Comparison of ENCODE assay signal across 12 cellular contexts in the genomic region with DNA sequence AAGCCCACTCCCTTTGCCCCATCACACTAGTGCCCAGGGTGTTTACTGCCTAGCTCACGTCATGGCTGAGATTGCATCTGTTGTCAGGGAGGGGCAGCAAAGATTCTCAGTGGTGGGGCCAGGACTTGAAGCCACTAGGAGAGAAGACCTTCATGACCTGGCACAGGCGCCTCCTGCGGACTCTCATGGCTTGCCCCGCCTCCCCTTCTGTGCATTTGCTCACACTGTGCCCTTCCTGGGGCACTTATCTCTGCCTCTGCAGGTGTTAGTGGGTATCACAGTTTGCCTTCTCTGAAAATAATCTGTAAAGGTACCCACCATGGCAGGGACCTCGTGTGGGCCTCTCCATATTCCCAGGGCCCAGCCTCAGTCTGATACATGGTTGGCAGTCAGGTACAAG. TPM values are rescaled to one million over a fixed set of nuclear protein-coding genes. Genes with fewer than 3 reads are reported as not detected.
DNase-seq lines count a peak whose midpoint lies in the region; ATAC-seq and TF ChIP-seq lines count a peak whose summit lies in the region.
"Had no signal": no experiment of that assay in that cellular context is flagged by ENCODE, and none has a peak within 500 bp of the region (broad histone marks: within the 10 kb centered on the region; RNA-seq: fewer than 3 reads in every experiment).

No MANE protein-coding gene starts in this region.

- peak; percentile 7 for TF ChIP-seq CTCF in retinal pigment epithelial cell (conservative IDR thresholded peaks at IDR 0.05; ENCODE audit: low read depth, low read length)

- no peak for ATAC-seq in left lobe of liver
- no peak for ATAC-seq in SK-N-SH treated with all-trans-retinoic acid at 6 μM for 48 hours
- ATAC-seq: effector memory CD8-positive, alpha-beta T cell had no signal

- peak; percentile 83 for DNase-seq in NCI-H82 (lab: John Stamatoyannopoulos, UW)
- no peak for DNase-seq in NCI-H82 treated with DMSO at 0.1 percent for 48 hours (lab: John Stamatoyannopoulos, UW; ENCODE audit: unreplicated experiment)
- peak; percentile 55 for DNase-seq in Jurkat, Clone E6-1 (ENCODE audit: low read depth, low spot score)
- DNase-seq in retinal pigment epithelial cell (ENCODE audit: low read depth) = no peak
- DNase-seq in left lobe of liver (ENCODE audit: low spot score) = no peak
- DNase-seq in activated CD4-positive, CD25-positive, alpha-beta regulatory T cell (lab: John Stamatoyannopoulos, UW) = no peak
- DNase-seq: effector memory CD8-positive, alpha-beta T cell; NCI-H226; Peyer's patch; stomach had no signal

- H3K4me3 ChIP-seq in Jurkat, Clone E6-1 (ENCODE audit: low read length) = no peak overlapping the region
- no peak overlapping the region for H3K4me3 ChIP-seq in retinal pigment epithelial cell (ENCODE audit: low read length)
- H3K4me3 ChIP-seq: Peyer's patch, stomach had no signal

- H3K27ac ChIP-seq in angular gyrus (ENCODE audit: low read depth, low read length) = peak overlapping the region; percentile 26
- H3K27ac ChIP-seq: Peyer's patch, stomach had no signal

TF ChIP-seq in SK-N-SH treated with all-trans-retinoic acid at 6 μM for 48 hours, 23 proteins besides CTCF, POLR2A, EP300 and RAD21:
- no peak for TF ChIP-seq ISL1 (CRISPR knock-in tag; IDR thresholded peaks at IDR 0.05)
- TF ChIP-seq ZNF70 (CRISPR knock-in tag; IDR thresholded peaks at IDR 0.05) = no peak
- TF ChIP-seq OSR1 (CRISPR knock-in tag; IDR thresholded peaks at IDR 0.05) = no peak
- TF ChIP-seq, protein P1, sequence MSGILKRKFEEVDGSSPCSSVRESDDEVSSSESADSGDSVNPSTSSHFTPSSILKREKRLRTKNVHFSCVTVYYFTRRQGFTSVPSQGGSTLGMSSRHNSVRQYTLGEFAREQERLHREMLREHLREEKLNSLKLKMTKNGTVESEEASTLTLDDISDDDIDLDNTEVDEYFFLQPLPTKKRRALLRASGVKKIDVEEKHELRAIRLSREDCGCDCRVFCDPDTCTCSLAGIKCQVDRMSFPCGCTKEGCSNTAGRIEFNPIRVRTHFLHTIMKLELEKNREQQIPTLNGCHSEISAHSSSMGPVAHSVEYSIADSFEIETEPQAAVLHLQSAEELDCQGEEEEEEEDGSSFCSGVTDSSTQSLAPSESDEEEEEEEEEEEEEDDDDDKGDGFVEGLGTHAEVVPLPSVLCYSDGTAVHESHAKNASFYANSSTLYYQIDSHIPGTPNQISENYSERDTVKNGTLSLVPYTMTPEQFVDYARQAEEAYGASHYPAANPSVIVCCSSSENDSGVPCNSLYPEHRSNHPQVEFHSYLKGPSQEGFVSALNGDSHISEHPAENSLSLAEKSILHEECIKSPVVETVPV (CRISPR knock-in tag; IDR thresholded peaks at IDR 0.05) = no peak
- TF ChIP-seq ZFP3 (CRISPR knock-in tag; IDR thresholded peaks at IDR 0.05) = no peak

RNA-seq across cellular contexts. Expression of gene PTPRU, which starts 20.1 kb away (rescaled TPM):
- polyA plus RNA-seq in Jurkat, Clone E6-1 (2012; ENCODE audit: insufficient read depth, insufficient read length) = 33.3 TPM
- 19.5 TPM for total RNA-seq in left lobe of liver

RNA-seq across cellular contexts. Expression of gene MECR, which starts 25.7 kb away (rescaled TPM):
- 47.2 TPM for polyA plus RNA-seq in Jurkat, Clone E6-1 (2012; ENCODE audit: insufficient read depth, insufficient read length)
- 13.7 TPM for total RNA-seq in left lobe of liver

Comparison
In these comparisons a context has a peak if more than half of its experiments do, and no peak if none do; other contexts are left out.
1. DNase-seq: peak in NCI-H82 (single experiment) and Jurkat, Clone E6-1 (single experiment); none in NCI-H82 treated with DMSO at 0.1 percent for 48 hours (single experiment), retinal pigment epithelial cell (single experiment), left lobe of liver (single experiment) and activated CD4-positive, CD25-positive, alpha-beta regulatory T cell (0 of 4).